Comparison of ENCODE assay signal across 1 cellular context in genomic region chr6:26403888-26404287, GRCh38.
TF ChIP-seq lines count a peak whose summit lies in the region.

No MANE protein-coding gene starts in this region.

TF ChIP-seq in GM12878, 131 proteins besides CTCF, POLR2A, EP300 and RAD21:
- TF ChIP-seq TAF1 (IDR thresholded peaks at IDR 0.05; ENCODE audit: borderline replicate concordance, low read depth, low read length) = no peak
- TF ChIP-seq NFYA (IDR thresholded peaks at IDR 0.05; ENCODE audit: borderline replicate concordance, low read depth, low read length) = no peak
- no peak for TF ChIP-seq HDGF (IDR thresholded peaks at IDR 0.05)
- no peak for TF ChIP-seq CUX1 (IDR thresholded peaks at IDR 0.05; ENCODE audit: insufficient replicate concordance, low read depth, low read length)
- no peak for TF ChIP-seq MTA2 (IDR thresholded peaks at IDR 0.05; ENCODE audit: low read depth)
- TF ChIP-seq ZNF384 (IDR thresholded peaks at IDR 0.05; ENCODE audit: borderline replicate concordance, low read depth, low read length) = no peak
